Comparison of ENCODE assay signal across 9 cellular contexts in genomic region chr21:43333301-43334062, GRCh38.
DNase-seq lines count a peak whose midpoint lies in the region; ATAC-seq lines count a peak whose summit lies in the region.
"Had no signal": no experiment of that assay in that cellular context is flagged by ENCODE, and none has a peak within 500 bp of the region (broad histone marks: within the 10 kb centered on the region; RNA-seq: fewer than 3 reads in every experiment).

No MANE protein-coding gene starts in this region.

- peak overlapping the region; percentile 77 for H2BK12ac ChIP-seq in neuronal stem cell (ENCODE audit: low read length)

- H3K4me1 ChIP-seq in neuronal stem cell (ENCODE audit: control insufficient read depth in 2 of 2, insufficient read depth in 1 of 2, low read depth in 1 of 2, low read length in 2 of 2): peaks cover 22 to 35% of the 10 kb centered on the region in 2 donors
- H3K4me1 ChIP-seq: uterus had no signal

- H4K8ac ChIP-seq in neuronal stem cell (ENCODE audit: low read depth, low read length): no peak overlapping the region

- peak overlapping the region; percentile 79 for H2BK15ac ChIP-seq in neuronal stem cell (ENCODE audit: low read length)

- ATAC-seq in esophagus mucosa: peak; percentile 72

- H3K4me2 ChIP-seq in neuronal stem cell (ENCODE audit: insufficient read depth, low read length, poor library complexity, severe bottlenecking): no peak overlapping the region

- H2AFZ ChIP-seq in neuronal stem cell (ENCODE audit: low read length): peak overlapping the region; percentile 87

- H2AK5ac ChIP-seq in neuronal stem cell (ENCODE audit: low read depth, low read length): peak overlapping the region; percentile 21

- no peaks in the 10 kb centered on the region for H3K36me3 ChIP-seq in neuronal stem cell (replicated peaks in 1 of 2; ENCODE audit: control insufficient read depth in 2 of 2, insufficient read depth in 2 of 2, low read length in 2 of 2)
- H3K36me3 ChIP-seq: uterus had no signal

- H2BK120ac ChIP-seq in neuronal stem cell (ENCODE audit: low read depth, low read length): peak overlapping the region; percentile 91

- H3K79me1 ChIP-seq in neuronal stem cell (ENCODE audit: low read depth, low read length): peaks cover 3% of the 10 kb centered on the region

- H3K18ac ChIP-seq in neuronal stem cell (ENCODE audit: low read length): peak overlapping the region; percentile 78

- peak overlapping the region; percentile 55 for H2BK5ac ChIP-seq in neuronal stem cell (ENCODE audit: low read length)

- in situ Hi-C loops in G401 (cut with HindIII; ENCODE audit: low sequenced_read_pairs): no loop called here

- H3K9me3 ChIP-seq in neuronal stem cell (replicated peaks in 1 of 2; ENCODE audit: control insufficient read depth in 2 of 2, insufficient read depth in 1 of 2, low read depth in 1 of 2, low read length in 2 of 2): no peaks in the 10 kb centered on the region
- H3K9me3 ChIP-seq: uterus had no signal

- peak overlapping the region; percentile 2 for H3K4ac ChIP-seq in neuronal stem cell (ENCODE audit: low read length)

- peak; percentile 35 for DNase-seq in COLO829 (ENCODE audit: low spot score)
- peak; percentile 96 for DNase-seq in NCI-H226
- peak; percentile 56 for DNase-seq in neuronal stem cell (ENCODE audit: low spot score)
- DNase-seq in cortex of kidney (lab: John Stamatoyannopoulos, UW): no peak
- DNase-seq in MV-4-11 (lab: John Stamatoyannopoulos, UW): no peak
- DNase-seq in G401 (ENCODE audit: low spot score): no peak
- no peak for DNase-seq in NOMO-1 (lab: John Stamatoyannopoulos, UW; ENCODE audit: unreplicated experiment in 2 of 2)

- no peak overlapping the region for H3K23ac ChIP-seq in neuronal stem cell (ENCODE audit: low read depth, low read length, poor library complexity)

- no peaks in the 10 kb centered on the region for H3K27me3 ChIP-seq in neuronal stem cell (ENCODE audit: control insufficient read depth in 3 of 3, insufficient read depth in 3 of 3, low read depth in 1 of 3, low read length in 3 of 3)
- H3K27me3 ChIP-seq: uterus had no signal

- H3K4me3 ChIP-seq in neuronal stem cell (ENCODE audit: low read length in 2 of 2): peak overlapping the region in 1 of 2 donors; percentile 30

- no CpG with 5 or more reads among the region's 35 CpGs for WGBS in neuronal stem cell (ENCODE audit: extremely low coverage in 2 of 2, insufficient read length in 2 of 2, insufficient replicate concordance in 1 of 2), 2 donors

- H3K9ac ChIP-seq in neuronal stem cell (ENCODE audit: low read depth, low read length, poor library complexity): no peak overlapping the region

- peak overlapping the region; percentile 40 for H4K91ac ChIP-seq in neuronal stem cell (ENCODE audit: low read depth, low read length, poor library complexity)

- no peak overlapping the region for H3K14ac ChIP-seq in neuronal stem cell (ENCODE audit: low read length)

- H3K27ac ChIP-seq in neuronal stem cell (replicated peaks; ENCODE audit: low read length): peak overlapping the region; percentile 78

Comparison
In these comparisons a context has a peak if more than half of its experiments do, and no peak if none do; other contexts are left out.
1. DNase-seq: peak in COLO829 (single experiment), NCI-H226 (single experiment) and neuronal stem cell (single experiment); none in cortex of kidney (single experiment), MV-4-11 (single experiment), G401 (single experiment) and NOMO-1 (0 of 2).